ENCODE assay signal across 8 cellular contexts in genomic region chr5:117590944-117591343, GRCh38.
A peak's percentile ranks its signal among the peaks of the same experiment; 100 is the strongest.
DNase-seq lines count a peak whose midpoint lies in the region; ATAC-seq and TF ChIP-seq lines count a peak whose summit lies in the region.

No MANE protein-coding gene starts in this region.

- H3K27me3 Mint-ChIP-seq in nephron (ENCODE audit: low read depth): no peaks in the 10 kb centered on the region

- H3K4me3 ChIP-seq in left ventricle myocardium inferior: no peak overlapping the region

- DNase-seq in left ventricle myocardium inferior (no peak), left cardiac atrium (no peak), SW480 (ENCODE audit: low spot score) (peak; percentile 16), posterior cingulate gyrus (no peak)
- no peak for DNase-seq in activated naive CD4-positive, alpha-beta T cell (lab: John Stamatoyannopoulos, UW)
- no peak for DNase-seq in NK-92 treated with Interleukin-12 subunit alpha and Interleukin-12 subunit beta, amount 100 ng/mL, for 24 hours (lab: John Stamatoyannopoulos, UW)

- no peaks in the 10 kb centered on the region for H3K9me3 ChIP-seq in left ventricle myocardium inferior (replicated peaks)

- ATAC-seq in left cardiac atrium: no peak
- ATAC-seq in HG03097 (IDR thresholded peaks at IDR 0.05; ENCODE audit: low FRiP score, unreplicated experiment): peak; percentile 85

- no peaks in the 10 kb centered on the region for H3K4me1 ChIP-seq in left ventricle myocardium inferior

- no peaks in the 10 kb centered on the region for H3K36me3 Mint-ChIP-seq in nephron (ENCODE audit: low read depth)

- no peak overlapping the region for H3K27ac ChIP-seq in left ventricle myocardium inferior (replicated peaks)

- H3K27ac Mint-ChIP-seq in nephron: no peak overlapping the region

- H3K36me3 ChIP-seq in left ventricle myocardium inferior: no peaks in the 10 kb centered on the region

- intact Hi-C loops in left ventricle myocardium inferior (cut with micrococcal nuclease) (no loop called here), left cardiac atrium (cut with DNase I) (loop anchor here in 1 of 2 donors (10.0 kb wide), 1 partner anchor 1204 kb away; no protein-coding TSS in a partner anchor), posterior cingulate gyrus (cut with DNase I) (no loop called here)

- no peaks in the 10 kb centered on the region for H3K27me3 ChIP-seq in left ventricle myocardium inferior (ENCODE audit: low read depth)

- no peak overlapping the region for H3K4me3 Mint-ChIP-seq in nephron

- TF ChIP-seq CTCF in left ventricle myocardium inferior (IDR thresholded peaks at IDR 0.05; ENCODE audit: borderline replicate concordance): peak; percentile 59
- TF ChIP-seq CTCF in nephron (IDR thresholded peaks at IDR 0.05; ENCODE audit: unreplicated experiment in 3 of 3): peak; percentile 34 to 48 (median 45)

- no peaks in the 10 kb centered on the region for H3K9me3 Mint-ChIP-seq in nephron

- H3K4me1 Mint-ChIP-seq in nephron: no peaks in the 10 kb centered on the region
